In genomic region chr22:30541511-30541910, GRCh38 we compare ENCODE assay signal across 9 cellular contexts. TPM values are rescaled to one million over a fixed set of nuclear protein-coding genes. Genes with fewer than 3 reads are reported as not detected.
"Had no signal": no experiment of that assay in that cellular context is flagged by ENCODE, and none has a peak within 500 bp of the region (broad histone marks: within the 10 kb centered on the region; RNA-seq: fewer than 3 reads in every experiment).

No MANE protein-coding gene starts in this region.

RNA-seq across cellular contexts. Expression of gene SEC14L6, which starts 5.0 kb away (rescaled TPM):
- total RNA-seq: activated CD8-positive, alpha-beta memory T cell treated with anti-CD3 and anti-CD28 coated beads for 36 hours; activated naive CD8-positive, alpha-beta T cell treated with anti-CD3 and anti-CD28 coated beads for 36 hours; activated T-helper 1 cell treated with anti-CD3 and anti-CD28 coated beads, Interleukin-12 subunit alpha, Interleukin-12 subunit beta, Interleukin-2, Interleukin-4 antibody, amounts not matched to agents 30 ng/mL and 10 ng/mL and 1 ng/mL, durations not matched to agents 14 hours and 24 hours and 36 hours; fibroblast of villous mesenchyme; mesenteric fat pad; pulmonary artery endothelial cell had no signal
- polyA plus RNA-seq: SK-N-SH had no signal

RNA-seq across cellular contexts. Expression of gene GAL3ST1, which starts 33.0 kb away (rescaled TPM):
- total RNA-seq: activated CD8-positive, alpha-beta memory T cell treated with anti-CD3 and anti-CD28 coated beads for 36 hours; activated naive CD8-positive, alpha-beta T cell treated with anti-CD3 and anti-CD28 coated beads for 36 hours; activated T-helper 1 cell treated with anti-CD3 and anti-CD28 coated beads, Interleukin-12 subunit alpha, Interleukin-12 subunit beta, Interleukin-2, Interleukin-4 antibody, amounts not matched to agents 30 ng/mL and 10 ng/mL and 1 ng/mL, durations not matched to agents 14 hours and 24 hours and 36 hours; fibroblast of villous mesenchyme; glomerular endothelial cell; mesenteric fat pad; pulmonary artery endothelial cell had no signal
- polyA plus RNA-seq: SK-N-SH had no signal

RNA-seq across cellular contexts. Expression of gene SEC14L4, which starts 36.0 kb away (rescaled TPM):
- total RNA-seq: activated CD8-positive, alpha-beta memory T cell treated with anti-CD3 and anti-CD28 coated beads for 36 hours; activated naive CD8-positive, alpha-beta T cell treated with anti-CD3 and anti-CD28 coated beads for 36 hours; activated T-helper 1 cell treated with anti-CD3 and anti-CD28 coated beads, Interleukin-12 subunit alpha, Interleukin-12 subunit beta, Interleukin-2, Interleukin-4 antibody, amounts not matched to agents 30 ng/mL and 10 ng/mL and 1 ng/mL, durations not matched to agents 14 hours and 24 hours and 36 hours; esophagus squamous epithelium; glomerular endothelial cell; mesenteric fat pad; pulmonary artery endothelial cell had no signal
- polyA plus RNA-seq: SK-N-SH had no signal
